19 cellular contexts compared by ENCODE assay signal in the genomic region with DNA sequence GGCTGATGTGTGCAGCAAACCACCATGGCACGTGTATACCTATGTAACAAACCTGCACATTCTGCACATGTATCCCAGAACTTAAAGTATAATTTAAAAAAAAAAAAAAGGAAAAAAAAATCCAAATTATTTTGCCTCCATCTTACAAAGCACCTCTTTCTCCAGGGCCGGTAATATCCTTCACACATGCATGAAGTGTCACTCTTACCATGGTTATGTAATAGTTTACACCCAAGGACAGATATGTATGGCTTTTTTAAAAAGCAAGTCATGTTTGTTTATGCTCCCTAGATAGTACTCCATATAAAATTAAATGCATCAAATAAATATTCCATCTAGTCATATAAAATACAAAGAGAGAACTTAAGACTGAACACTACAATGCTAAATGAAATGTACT. TPM values are rescaled to one million over a fixed set of nuclear protein-coding genes. Genes with fewer than 3 reads are reported as not detected.
DNase-seq lines count a peak whose midpoint lies in the region; ATAC-seq and TF ChIP-seq lines count a peak whose summit lies in the region.
"Had no signal": no experiment of that assay in that cellular context is flagged by ENCODE, and none has a peak within 500 bp of the region (broad histone marks: within the 10 kb centered on the region; RNA-seq: fewer than 3 reads in every experiment).

No MANE protein-coding gene starts in this region.

- H3K9me3 ChIP-seq in Caco-2 (no peaks in the 10 kb centered on the region), Panc1 (ENCODE audit: control insufficient read depth, insufficient read depth, low read depth, low read length) (no peaks in the 10 kb centered on the region), prostate gland (no peaks in the 10 kb centered on the region)

- no peak for DNase-seq in activated T-cell treated with anti-CD3 and anti-CD28 coated beads, Interleukin-2, amount 50 U/mL, for 72 hours
- no peak for DNase-seq in activated T-cell treated with anti-CD3 and anti-CD28 coated beads for 4 hours
- DNase-seq in Caco-2, result no peak
- DNase-seq in Panc1 (ENCODE audit: low read depth, low spot score), result no peak
- DNase-seq in immature natural killer cell, result no peak
- no peak for DNase-seq in prostate gland (ENCODE audit: low spot score)
- no peak for DNase-seq in head of caudate nucleus
- no peak for DNase-seq in T1000 (lab: John Stamatoyannopoulos, UW)
- DNase-seq: Calu3, DMS79, H7 had no signal

- H3K27ac Mint-ChIP-seq in activated T-cell treated with anti-CD3 and anti-CD28 coated beads, Interleukin-2, amount 50 U/mL, for 72 hours, result peak overlapping the region; percentile 57
- peak overlapping the region; percentile 57 for H3K27ac Mint-ChIP-seq in Caco-2 (ENCODE audit: unreplicated experiment)
- H3K27ac Mint-ChIP-seq in immature natural killer cell, result peak overlapping the region; percentile 0 to 58 (median 28)
- H3K27ac Mint-ChIP-seq: GM23338, IgD-negative memory B cell had no signal

- H3K9me3 Mint-ChIP-seq in activated T-cell treated with anti-CD3 and anti-CD28 coated beads, Interleukin-2, amount 50 U/mL, for 72 hours, result peaks cover 2 to 3% of the 10 kb centered on the region in 2 donors
- no peaks in the 10 kb centered on the region for H3K9me3 Mint-ChIP-seq in Caco-2 (ENCODE audit: unreplicated experiment)
- peaks cover 0 to 2% (median 0%) of the 10 kb centered on the region in 6 donors for H3K9me3 Mint-ChIP-seq in immature natural killer cell
- H3K9me3 Mint-ChIP-seq: GM23338 had no signal

- no peak for ATAC-seq in activated T-cell treated with anti-CD3 and anti-CD28 coated beads, Interleukin-2, amount 50 U/mL, for 72 hours (replicated peaks in 1 of 2)
- no peak for ATAC-seq in Panc1
- ATAC-seq: GM12878, GM23338 had no signal

- H3K27ac ChIP-seq in Panc1 (ENCODE audit: low read length) (no peak overlapping the region), prostate gland (no peak overlapping the region)
- H3K27ac ChIP-seq: 22Rv1 had no signal

- POLR2A ChIA-PET in Caco-2 (lab: Charles Lee), result no interaction called here
- POLR2A ChIA-PET in Panc1 (lab: Charles Lee), result no interaction called here

- in situ Hi-C loops in Panc1 (cut with HindIII; ENCODE audit: low pct_unique_long_range_greater_than_20kb, low sequenced_read_pairs), result no loop called here

- H3K4me1 ChIP-seq in Caco-2, result no peaks in the 10 kb centered on the region
- no peaks in the 10 kb centered on the region for H3K4me1 ChIP-seq in Panc1 (ENCODE audit: control insufficient read depth, insufficient read depth, low read length)
- H3K4me1 ChIP-seq in prostate gland (replicated peaks), result no peaks in the 10 kb centered on the region

- BruUV-seq in Caco-2 (replicated peaks; lab: Mats Ljungman, UMichigan) (no TSS peak), Panc1 (replicated peaks; lab: Mats Ljungman, UMichigan) (TSS peak; percentile 34)

- peaks cover 11 to 23% of the 10 kb centered on the region in 2 donors for H3K36me3 Mint-ChIP-seq in activated T-cell treated with anti-CD3 and anti-CD28 coated beads, Interleukin-2, amount 50 U/mL, for 72 hours (ENCODE audit: insufficient read depth in 2 of 2)
- H3K36me3 Mint-ChIP-seq in Caco-2 (ENCODE audit: insufficient read depth, unreplicated experiment), result peaks cover 38% of the 10 kb centered on the region
- peaks cover 22 to 32% (median 27%) of the 10 kb centered on the region in 3 donors for H3K36me3 Mint-ChIP-seq in immature natural killer cell

- H3K36me3 ChIP-seq in Caco-2 (ENCODE audit: control insufficient read depth, insufficient read depth, low read length) (no peaks in the 10 kb centered on the region), Panc1 (ENCODE audit: control insufficient read depth, insufficient read depth, low read length) (no peaks in the 10 kb centered on the region), prostate gland (no peaks in the 10 kb centered on the region)

- intact Hi-C loops in Caco-2 (cut with micrococcal nuclease; ENCODE audit: unreplicated experiment), result no loop called here
- intact Hi-C loops in Panc1 (cut with micrococcal nuclease; ENCODE audit: unreplicated experiment), result no loop called here
- intact Hi-C loops in prostate gland (cut with DNase I), result no loop called here
- intact Hi-C loops in head of caudate nucleus (cut with DNase I), result no loop called here

- no peak overlapping the region for H3K4me3 Mint-ChIP-seq in activated T-cell treated with anti-CD3 and anti-CD28 coated beads, Interleukin-2, amount 50 U/mL, for 72 hours
- H3K4me3 Mint-ChIP-seq in Caco-2 (ENCODE audit: unreplicated experiment), result no peak overlapping the region
- peak overlapping the region in 3 of 5 donors; percentile 3 to 42 (median 15) for H3K4me3 Mint-ChIP-seq in immature natural killer cell
- H3K4me3 Mint-ChIP-seq: CD14-positive monocyte, GM23338, IgD-negative memory B cell had no signal

- peaks cover 31% of the 10 kb centered on the region for H3K4me1 Mint-ChIP-seq in activated T-cell treated with anti-CD3 and anti-CD28 coated beads, Interleukin-2, amount 50 U/mL, for 72 hours (ENCODE audit: low read depth)
- H3K4me1 Mint-ChIP-seq in Caco-2 (ENCODE audit: low read depth, unreplicated experiment) (peaks cover 6% of the 10 kb centered on the region), immature natural killer cell (peaks cover 39 to 69% of the 10 kb centered on the region in 2 donors)
- H3K4me1 Mint-ChIP-seq: GM23338 had no signal

- no peak for TF ChIP-seq CTCF in Caco-2 (IDR thresholded peaks at IDR 0.05; ENCODE audit: insufficient read depth in 1 of 2, low read depth in 1 of 2, low read length in 1 of 2, severe bottlenecking in 1 of 2, unreplicated experiment in 1 of 2)
- TF ChIP-seq CTCF in Panc1 (IDR thresholded peaks at IDR 0.05), result no peak
- TF ChIP-seq CTCF in prostate gland (IDR thresholded peaks at IDR 0.05), result no peak

- no peak for TF ChIP-seq POLR2A in prostate gland (IDR thresholded peaks at IDR 0.05)

- no peaks in the 10 kb centered on the region for H3K27me3 Mint-ChIP-seq in activated T-cell treated with anti-CD3 and anti-CD28 coated beads, Interleukin-2, amount 50 U/mL, for 72 hours (ENCODE audit: low read depth)
- no peaks in the 10 kb centered on the region for H3K27me3 Mint-ChIP-seq in Caco-2 (ENCODE audit: insufficient read depth, unreplicated experiment)
- peaks cover 0 to 3% (median 0%) of the 10 kb centered on the region in 3 donors for H3K27me3 Mint-ChIP-seq in immature natural killer cell (ENCODE audit: low read depth in 3 of 3)
- H3K27me3 Mint-ChIP-seq: IgD-negative memory B cell had no signal

- H3K4me3 ChIP-seq in Caco-2 (ENCODE audit: low read depth, low read length) (no peak overlapping the region), Panc1 (ENCODE audit: low read depth in 2 of 2, low read length in 2 of 2) (no peak overlapping the region), prostate gland (no peak overlapping the region)
- H3K4me3 ChIP-seq: GM12878, GM23338 had no signal

- no peaks in the 10 kb centered on the region for H3K27me3 ChIP-seq in Caco-2 (replicated peaks; ENCODE audit: control insufficient read depth, insufficient read depth, low read length)
- no peaks in the 10 kb centered on the region for H3K27me3 ChIP-seq in Panc1 (ENCODE audit: control insufficient read depth, insufficient read depth, low read length)
- no peaks in the 10 kb centered on the region for H3K27me3 ChIP-seq in prostate gland (replicated peaks; ENCODE audit: insufficient read depth)

- CTCF ChIA-PET in Caco-2 (lab: Charles Lee), result no interaction called here
- CTCF ChIA-PET in Panc1 (lab: Charles Lee), result no interaction called here

- WGBS in prostate gland, result 85% methylated on average over 2 of the region's 2 CpGs

RNA-seq across cellular contexts. Expression of a gene that starts 22.5 kb away (rescaled TPM):
- 10 to 100 TPM; 22.9 to 31.1 TPM for total RNA-seq in activated T-cell treated with anti-CD3 and anti-CD28 coated beads, Interleukin-2, amount 50 U/mL, for 72 hours
- total RNA-seq in Caco-2 (2022), result 24.9 and 30.0 TPM in 2 replicates
- total RNA-seq in Panc1 (2021; ENCODE audit: unreplicated experiment), result 10.3 TPM
- 8.5 TPM for polyA plus RNA-seq in Panc1 (2012; ENCODE audit: insufficient read length)
- polyA plus RNA-seq in immature natural killer cell, result 10 to 100 TPM; 77.8 to 97.0 (median 88.5) TPM
- total RNA-seq in prostate gland, result 10 to 100 TPM; 38.7 to 84.8 TPM

RNA-seq across cellular contexts. Expression of a gene that starts 58.0 kb away (rescaled TPM):
- not detected for total RNA-seq in activated T-cell treated with anti-CD3 and anti-CD28 coated beads, Interleukin-2, amount 50 U/mL, for 72 hours
- total RNA-seq in Caco-2 (2022), result not detected in 2 replicates
- not detected for total RNA-seq in Panc1 (2021; ENCODE audit: unreplicated experiment)
- polyA plus RNA-seq in Panc1 (2012; ENCODE audit: insufficient read length), result not detected
- polyA plus RNA-seq in immature natural killer cell, result not detected
- not detected for total RNA-seq in prostate gland
- total RNA-seq: A673, Calu3, GM23338, HT-29 had no signal
- polyA plus RNA-seq: BJ, CD14-positive monocyte had no signal

Comparison
In these comparisons a context has a peak if more than half of its experiments do, and no peak if none do; other contexts are left out.
1. H3K4me3 Mint-ChIP-seq: peak in immature natural killer cell (3 of 5); none in activated T-cell treated with anti-CD3 and anti-CD28 coated beads, Interleukin-2, amount 50 U/mL, for 72 hours (0 of 2) and Caco-2 (single experiment).
2. Peak in every context shown above with its lines, with median percentiles within 50 percentile points of each other: H3K27ac Mint-ChIP-seq.